Comparison of ENCODE assay signal across 18 cellular contexts in the genomic region with DNA sequence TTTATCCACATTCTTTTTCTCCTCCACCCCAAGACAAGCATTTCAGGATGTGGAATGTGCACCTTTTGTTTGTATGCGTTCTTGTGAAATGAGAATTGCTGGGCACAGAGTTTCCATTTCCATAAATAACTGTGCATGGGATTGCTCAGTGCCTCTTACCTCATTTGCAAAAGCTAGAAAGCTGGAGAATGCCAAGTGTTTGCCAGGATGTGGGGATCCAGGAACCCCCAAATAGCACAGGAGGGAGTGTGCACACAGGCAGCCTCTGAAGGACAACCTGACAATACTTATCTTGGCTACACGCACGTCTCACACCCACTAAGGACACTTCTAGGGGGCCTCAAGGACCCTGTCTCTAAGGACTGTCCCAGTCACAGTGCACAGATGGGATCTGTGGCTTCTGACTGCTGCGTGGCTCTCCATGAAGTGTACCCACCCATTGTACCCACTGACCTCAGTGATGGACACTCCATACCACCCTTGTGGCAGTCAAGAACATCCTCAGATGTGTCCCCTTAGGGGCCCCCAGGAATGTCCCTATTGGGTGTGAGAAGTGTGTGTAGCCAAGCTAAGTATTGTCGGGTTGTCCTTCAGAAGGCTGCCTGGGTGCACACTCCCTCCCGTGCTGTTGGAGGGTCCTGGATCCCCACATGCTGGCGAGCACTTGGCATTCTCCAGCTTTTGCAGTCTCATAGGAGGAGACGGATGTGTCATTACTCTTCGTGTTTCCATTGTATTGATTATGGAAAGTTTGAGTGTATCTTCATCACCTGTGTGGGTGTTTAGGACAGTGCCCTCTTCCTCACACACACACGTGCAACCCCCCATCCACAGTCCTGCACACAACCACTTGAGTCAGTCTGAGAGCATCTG. TPM values are rescaled to one million over a fixed set of nuclear protein-coding genes. Genes with fewer than 3 reads are reported as not detected.
DNase-seq lines count a peak whose midpoint lies in the region; ATAC-seq and TF ChIP-seq lines count a peak whose summit lies in the region.
"Had no signal": no experiment of that assay in that cellular context is flagged by ENCODE, and none has a peak within 500 bp of the region (broad histone marks: within the 10 kb centered on the region; RNA-seq: fewer than 3 reads in every experiment).

No MANE protein-coding gene starts in this region.

- no peak overlapping the region for H3K4me3 Mint-ChIP-seq in endodermal cell
- H3K4me3 Mint-ChIP-seq: CD8-positive, alpha-beta memory T cell; H9 had no signal

- no peaks in the 10 kb centered on the region for H4K20me1 ChIP-seq in osteoblast (ENCODE audit: insufficient read depth, low read length)

- no peak overlapping the region for H3K27ac Mint-ChIP-seq in endodermal cell
- H3K27ac Mint-ChIP-seq: CD8-positive, alpha-beta memory T cell had no signal

- H3K27ac ChIP-seq in endodermal cell (ENCODE audit: low read depth, low read length) (no peak overlapping the region), osteoblast (ENCODE audit: low read depth, low read length) (no peak overlapping the region), vagina (no peak overlapping the region)
- H3K27ac ChIP-seq: 22Rv1 had no signal

- H3K9me3 ChIP-seq in endodermal cell (ENCODE audit: control insufficient read depth, low read length): no peaks in the 10 kb centered on the region
- no peaks in the 10 kb centered on the region for H3K9me3 ChIP-seq in osteoblast (ENCODE audit: low read depth, low read length)
- H3K9me3 ChIP-seq in vagina: no peaks in the 10 kb centered on the region
- H3K9me3 ChIP-seq: BE2C had no signal

- H3K9me3 Mint-ChIP-seq in endodermal cell: no peaks in the 10 kb centered on the region
- H3K9me3 Mint-ChIP-seq: CD8-positive, alpha-beta memory T cell; H9 had no signal

- no peak for TF ChIP-seq CTCF in endodermal cell (conservative IDR thresholded peaks at IDR 0.05)
- TF ChIP-seq CTCF in osteoblast (IDR thresholded peaks at IDR 0.05; ENCODE audit: extremely low read depth, low read depth, low read length): no peak
- TF ChIP-seq CTCF in vagina (IDR thresholded peaks at IDR 0.05): no peak

- peaks cover 42% of the 10 kb centered on the region for H3K36me3 Mint-ChIP-seq in endodermal cell (ENCODE audit: low read depth)
- H3K36me3 Mint-ChIP-seq: CD8-positive, alpha-beta memory T cell had no signal

- H3K36me3 ChIP-seq in endodermal cell (ENCODE audit: control insufficient read depth, insufficient read depth, low read length) (no peaks in the 10 kb centered on the region), osteoblast (ENCODE audit: insufficient read depth, low read length) (no peaks in the 10 kb centered on the region), vagina (no peaks in the 10 kb centered on the region)
- H3K36me3 ChIP-seq: BE2C had no signal

- H3K4me2 ChIP-seq in osteoblast (ENCODE audit: insufficient read depth, low read length): no peak overlapping the region

- 92 to 98% methylated on average over 4 to 10 of the region's 10 CpGs for WGBS in endodermal cell (ENCODE audit: insufficient coverage in 1 of 2, insufficient read length in 1 of 2), 2 experiments

- peaks cover 2% of the 10 kb centered on the region for H3K4me1 Mint-ChIP-seq in endodermal cell

- no peak overlapping the region for H2AFZ ChIP-seq in osteoblast (ENCODE audit: low read length)

- no peak for TF ChIP-seq POLR2A in vagina (IDR thresholded peaks at IDR 0.05)

- no peaks in the 10 kb centered on the region for H3K27me3 ChIP-seq in endodermal cell (ENCODE audit: control insufficient read depth, insufficient read depth, low read length, poor library complexity, severe bottlenecking)
- no peaks in the 10 kb centered on the region for H3K27me3 ChIP-seq in osteoblast (ENCODE audit: insufficient read depth, low read length)
- H3K27me3 ChIP-seq in vagina: no peaks in the 10 kb centered on the region
- H3K27me3 ChIP-seq: BE2C had no signal

- H3K27me3 Mint-ChIP-seq in endodermal cell (ENCODE audit: insufficient read depth): peaks cover 1% of the 10 kb centered on the region

- ATAC-seq in HG02981 (IDR thresholded peaks at IDR 0.05; ENCODE audit: unreplicated experiment) (no peak), left ventricle myocardium superior (no peak)
- ATAC-seq: GM12878 had no signal

- DNase-seq in NCI-H524 (lab: John Stamatoyannopoulos, UW) (peak; percentile 9 to 38), NCI-H524 treated with DMSO at 0.1 percent for 48 hours (lab: John Stamatoyannopoulos, UW) (no peak), endodermal cell (peak; percentile 36), osteoblast (ENCODE audit: insufficient read length, low spot score, missing footprints) (peak; percentile 53), vagina (ENCODE audit: extremely low spot score in 2 of 2) (peak; percentile 64 to 72), left ventricle myocardium superior (no peak), occipital lobe (lab: John Stamatoyannopoulos, UW) (no peak)
- DNase-seq: BE2C; CD8-positive, alpha-beta memory T cell; DMS79 treated with DMSO at 0.1 percent for 48 hours; H9; NCI-H1105; RPMI8226 had no signal

- intact Hi-C loops in vagina (cut with DNase I) (no loop called here), left ventricle myocardium superior (cut with micrococcal nuclease) (no loop called here)

- no peaks in the 10 kb centered on the region for H3K79me2 ChIP-seq in osteoblast (ENCODE audit: insufficient read depth, low read length)

- H3K4me3 ChIP-seq in endodermal cell (ENCODE audit: low read length): no peak overlapping the region
- no peak overlapping the region for H3K4me3 ChIP-seq in osteoblast (ENCODE audit: insufficient read depth, low read length)
- no peak overlapping the region for H3K4me3 ChIP-seq in vagina
- H3K4me3 ChIP-seq: GM12878 had no signal

- no peaks in the 10 kb centered on the region for H3K4me1 ChIP-seq in endodermal cell (ENCODE audit: control insufficient read depth, insufficient read depth, low read length)
- no peaks in the 10 kb centered on the region for H3K4me1 ChIP-seq in osteoblast (ENCODE audit: insufficient read depth, low read length)
- H3K4me1 ChIP-seq in vagina: no peaks in the 10 kb centered on the region
- H3K4me1 ChIP-seq: BE2C had no signal

- H3K9ac ChIP-seq in endodermal cell (ENCODE audit: extremely low read depth, low read length, poor library complexity, severe bottlenecking): no peak overlapping the region

RNA-seq across cellular contexts. Expression of gene CAPN13, which starts 38.3 kb away (rescaled TPM):
- total RNA-seq in endodermal cell (10 to 100 TPM; 29.5 to 38.6 TPM), osteoblast (not detected in 2 replicates), vagina (not detected), left ventricle myocardium superior (not detected), occipital lobe (0.16 TPM)
- polyA plus RNA-seq in endodermal cell (2013, experiment 1 of 2): 1.1 TPM
- 1.7 TPM for polyA plus RNA-seq in endodermal cell (2013, experiment 2 of 2)
- total RNA-seq: CD8-positive, alpha-beta memory T cell; LHCN-M2 had no signal
- polyA plus RNA-seq: AG04450; CD8-positive, alpha-beta memory T cell had no signal

Comparison
In these comparisons a context has a peak if more than half of its experiments do, and no peak if none do; other contexts are left out.
1. DNase-seq: peak in NCI-H524 (2 of 2), endodermal cell (single experiment), osteoblast (single experiment) and vagina (2 of 2); none in NCI-H524 treated with DMSO at 0.1 percent for 48 hours (single experiment), left ventricle myocardium superior (single experiment) and occipital lobe (single experiment).
2. RNA of gene CAPN13, which starts 38.3 kb away (total RNA-seq): 29.5 to 38.6 TPM in endodermal cell; 0.16 TPM in occipital lobe (single experiment), not detected in osteoblast, not detected in vagina (single experiment) and not detected in left ventricle myocardium superior (single experiment); every median in the first group is over 10 times any median in the second.